ENCODE assay signal across 25 cellular contexts in genomic region chr12:9255837-9256236, GRCh38. TPM values are rescaled to one million over a fixed set of nuclear protein-coding genes. Genes with fewer than 3 reads are reported as not detected.
"Had no signal": no experiment of that assay in that cellular context is flagged by ENCODE, and none has a peak within 500 bp of the region (broad histone marks: within the 10 kb centered on the region; RNA-seq: fewer than 3 reads in every experiment).

No MANE protein-coding gene starts in this region.

- DNase-seq: KBM-7, MV-4-11, NCI-H1048, NCI-H1436, NCI-H187, NCI-H2029 treated with DMSO at 0.1 percent for 48 hours, NCI-H2107, NCI-H2227 treated with DMSO at 0.1 percent for 48 hours, NCI-H446, NCI-H510A, NCI-H524 treated with DMSO at 0.1 percent for 48 hours, NCI-H69, NCI-H774, PC-3, SHP77, SW 1271, T-cell had no signal

- H3K27ac ChIP-seq: HL-60, RWPE1 had no signal

- ATAC-seq: Panc1, PC-3, T-cell had no signal

- H3K4me1 Mint-ChIP-seq: T-cell had no signal

- H3K27ac Mint-ChIP-seq: T-cell; T-helper 1 cell treated with Interleukin-12 subunit alpha and Interleukin-12 subunit beta and Interleukin-4 antibody, amounts not matched to agents 30 μg/mL and 1 μg/mL, for 36 hours had no signal

- H3K4me3 Mint-ChIP-seq: T-cell; T-helper 1 cell treated with Interleukin-12 subunit alpha and Interleukin-12 subunit beta and Interleukin-4 antibody, amounts not matched to agents 30 μg/mL and 1 μg/mL, for 36 hours had no signal

RNA-seq across cellular contexts. Expression of gene PZP, which starts 47.6 kb away (rescaled TPM):
- total RNA-seq: LHCN-M2; MCF 10A; PC-3; SK-MEL-5; T-cell; T-helper 2 cell treated with Interferon-gamma antibody and Interleukin-4, amounts not matched to agents 100 ng/mL and 5 ng/mL, for 36 hours had no signal
